In the genomic region with DNA sequence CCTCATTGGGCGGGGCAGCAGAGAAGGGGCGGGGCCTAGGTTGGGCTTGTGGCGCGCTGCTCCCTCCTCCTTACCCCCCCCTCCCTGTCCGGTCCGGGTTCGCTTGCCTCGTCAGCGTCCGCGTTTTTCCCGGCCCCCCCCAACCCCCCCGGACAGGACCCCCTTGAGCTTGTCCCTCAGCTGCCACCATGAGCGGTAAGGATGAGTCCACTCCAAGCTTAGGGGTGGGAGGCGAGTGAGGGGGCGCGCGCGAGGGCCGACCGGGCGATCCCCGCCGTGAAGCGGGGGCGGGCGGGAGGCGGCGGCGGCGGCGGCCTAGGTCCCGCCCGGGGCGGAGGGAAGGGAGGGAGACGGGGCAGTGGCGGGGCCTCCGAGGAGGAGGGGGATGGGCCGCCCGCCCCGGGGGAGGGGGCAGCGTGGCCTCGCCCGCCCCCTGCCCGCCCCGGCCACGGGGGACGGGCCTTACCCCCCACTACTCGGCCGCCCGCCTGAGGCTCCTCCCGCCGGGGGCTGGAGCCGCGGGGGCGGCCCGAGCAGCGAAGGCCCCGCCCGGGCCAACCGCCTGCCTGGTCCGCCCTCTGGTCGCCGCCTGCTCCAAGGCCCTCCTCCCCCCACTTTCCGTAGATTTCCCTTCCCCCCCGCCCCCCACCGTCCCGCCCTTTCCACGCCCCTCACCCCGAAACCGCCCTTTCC, we compare ENCODE assay signal across 8 cellular contexts. TPM values are rescaled to one million over a fixed set of nuclear protein-coding genes. Genes with fewer than 3 reads are reported as not detected.
DNase-seq lines count a peak whose midpoint lies in the region; ATAC-seq lines count a peak whose summit lies in the region.

Gene SP1, plus strand, starts transcription at position 73 of the 693 bp plus-strand sequence. Its CDS starts 116 bp downstream, at position 189.

- peak within 1 kb of the TSS; percentile 55 for H3K4me3 ChIP-seq in effector memory CD4-positive, alpha-beta T cell (ENCODE audit: insufficient read depth, low read depth, low read length, poor library complexity, severe bottlenecking)
- H3K4me3 ChIP-seq in mesenchymal stem cell (ENCODE audit: insufficient read depth in 1 of 2, low read depth in 1 of 2, low read length in 2 of 2), result peak within 1 kb of the TSS; percentile 77 to 79

- peak; percentile 93 for DNase-seq in CD1c-positive myeloid dendritic cell (ENCODE audit: extremely low spot score)
- DNase-seq in HT-29 (ENCODE audit: low spot score), result peak; percentile 93
- DNase-seq in NOMO-1 (lab: John Stamatoyannopoulos, UW; ENCODE audit: unreplicated experiment in 2 of 2), result peak; percentile 86 to 97
- DNase-seq in activated CD8-positive, alpha-beta memory T cell treated with anti-CD3 and anti-CD28 coated beads for 4 hours (ENCODE audit: low read depth in 2 of 2), result peak; percentile 67 to 73
- peak; percentile 79 to 83 (median 82) for DNase-seq in effector memory CD4-positive, alpha-beta T cell
- peak; percentile 93 for DNase-seq in mesenchymal stem cell
- DNase-seq in stimulated activated CD8-positive, alpha-beta memory T cell treated with anti-CD3 and anti-CD28 coated beads, Interleukin-15, amount 100 ng/mL, for 1 hour (ENCODE audit: low read depth), result peak; percentile 100

- H2BK5ac ChIP-seq in mesenchymal stem cell (ENCODE audit: low read depth, low read length, poor library complexity, severe bottlenecking), result peak within 1 kb of the TSS; percentile 78

- 0% methylated on average over 29 of the region's 71 CpGs for WGBS in mesenchymal stem cell

- H3K23ac ChIP-seq in mesenchymal stem cell (ENCODE audit: low read length in 2 of 2), result no peak within 1 kb of the TSS

- peak within 1 kb of the TSS; percentile 93 for H3K4me2 ChIP-seq in mesenchymal stem cell (ENCODE audit: low read length, poor library complexity, severe bottlenecking)

- H2BK12ac ChIP-seq in mesenchymal stem cell (ENCODE audit: low read length in 2 of 2), result no peak within 1 kb of the TSS

- H2BK120ac ChIP-seq in mesenchymal stem cell (ENCODE audit: low read depth, low read length), result peak within 1 kb of the TSS; percentile 99

- peak within 1 kb of the TSS; percentile 94 to 99 for H3K4ac ChIP-seq in mesenchymal stem cell (ENCODE audit: low read depth in 1 of 2, low read length in 2 of 2)

- peak within 1 kb of the TSS; percentile 69 for H2AK5ac ChIP-seq in mesenchymal stem cell (ENCODE audit: low read length, severe bottlenecking)

- no peak within 1 kb of the TSS for H2AFZ ChIP-seq in mesenchymal stem cell (ENCODE audit: low read depth, low read length)

- no peaks in the 10 kb centered on the region for H3K79me1 ChIP-seq in mesenchymal stem cell (replicated peaks; ENCODE audit: low read length, poor library complexity, severe bottlenecking)

- H3K27ac ChIP-seq in effector memory CD4-positive, alpha-beta T cell (ENCODE audit: insufficient read depth, low read length, poor library complexity, severe bottlenecking), result peak within 1 kb of the TSS; percentile 84
- peak within 1 kb of the TSS; percentile 97 for H3K27ac ChIP-seq in mesenchymal stem cell (ENCODE audit: low read length, poor library complexity, severe bottlenecking)

- H3K14ac ChIP-seq in mesenchymal stem cell (ENCODE audit: low read length in 2 of 2), result peak within 1 kb of the TSS in 1 of 2 experiments; percentile 35

- peaks cover 23% of the 10 kb centered on the region for H3K4me1 ChIP-seq in effector memory CD4-positive, alpha-beta T cell (ENCODE audit: control insufficient read depth, insufficient read depth, low read length, poor library complexity, severe bottlenecking)
- H3K4me1 ChIP-seq in mesenchymal stem cell (ENCODE audit: control insufficient read depth, insufficient read depth, low read depth, low read length), result peaks cover 24% of the 10 kb centered on the region

- H3K27me3 ChIP-seq in effector memory CD4-positive, alpha-beta T cell (replicated peaks; ENCODE audit: control insufficient read depth, insufficient read depth, low read length, poor library complexity, severe bottlenecking), result no peaks in the 10 kb centered on the region
- H3K27me3 ChIP-seq in mesenchymal stem cell (ENCODE audit: control insufficient read depth in 1 of 2, insufficient read depth in 1 of 2, low read length in 2 of 2), result no peaks in the 10 kb centered on the region

- H3K18ac ChIP-seq in mesenchymal stem cell (ENCODE audit: low read depth in 1 of 2, low read length in 2 of 2), result peak within 1 kb of the TSS; percentile 92 to 99

- peak within 1 kb of the TSS; percentile 99 for H4K91ac ChIP-seq in mesenchymal stem cell (ENCODE audit: low read length)

- ATAC-seq in GM19468 (IDR thresholded peaks at IDR 0.05; ENCODE audit: extremely low read depth, unreplicated experiment), result peak; percentile 41

- peak within 1 kb of the TSS; percentile 98 for H4K8ac ChIP-seq in mesenchymal stem cell (ENCODE audit: low read length)

- no peaks in the 10 kb centered on the region for H3K9me3 ChIP-seq in effector memory CD4-positive, alpha-beta T cell (ENCODE audit: control insufficient read depth, low read length)
- H3K9me3 ChIP-seq in mesenchymal stem cell (ENCODE audit: control insufficient read depth, low read length), result no peaks in the 10 kb centered on the region

- peaks cover 17% of the 10 kb centered on the region for H3K36me3 ChIP-seq in effector memory CD4-positive, alpha-beta T cell (ENCODE audit: control insufficient read depth, insufficient read depth, low read length)
- peaks cover 24 to 27% of the 10 kb centered on the region in 2 experiments for H3K36me3 ChIP-seq in mesenchymal stem cell (ENCODE audit: control insufficient read depth in 1 of 2, insufficient read depth in 2 of 2, low read depth in 1 of 2, low read length in 2 of 2)

- H3K9ac ChIP-seq in mesenchymal stem cell (ENCODE audit: low read length), result peak within 1 kb of the TSS; percentile 85

- peak within 1 kb of the TSS; percentile 52 for H2BK15ac ChIP-seq in mesenchymal stem cell (ENCODE audit: low read depth, poor library complexity, severe bottlenecking)

RNA-seq across cellular contexts. Expression of gene SP1, which starts in this region (rescaled TPM):
- 52.0 and 56.5 TPM in 2 replicates for total RNA-seq in HT-29 (2014; rRNA removed; shearing (Covaris generic))
- polyA plus RNA-seq in mesenchymal stem cell (2013, experiment 1 of 2), result 29.4 TPM
- polyA plus RNA-seq in mesenchymal stem cell (2013, experiment 2 of 2), result 27.5 TPM

Comparison
In these comparisons a context has a peak if more than half of its experiments do, and no peak if none do; other contexts are left out.
1. Peak in every context shown above with its lines: DNase-seq, ATAC-seq, H3K4me3 ChIP-seq and H3K27ac ChIP-seq.